Comparison of ENCODE assay signal across 1 cellular context in the genomic region with DNA sequence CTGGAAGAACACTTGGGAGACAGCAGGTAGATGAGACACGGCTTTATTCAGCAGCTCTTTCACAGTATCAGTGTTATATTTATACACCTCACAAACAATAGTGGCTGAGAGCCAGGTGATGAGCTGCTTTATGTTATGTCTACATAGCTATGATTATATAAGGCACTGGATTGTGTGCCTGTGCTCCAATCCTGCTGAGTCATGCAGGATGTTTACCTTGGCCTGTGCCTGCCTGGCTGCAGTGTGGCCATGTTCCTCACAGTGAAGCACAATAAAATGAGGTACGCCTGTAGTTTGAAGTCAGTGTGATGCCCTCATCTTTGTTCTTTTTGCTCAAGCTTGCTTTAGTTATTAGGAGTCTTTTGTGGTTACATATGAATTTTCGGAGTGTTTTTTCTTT.
TF ChIP-seq lines count a peak whose summit lies in the region.

No MANE protein-coding gene starts in this region.

TF ChIP-seq in HEK293, 187 proteins besides CTCF, POLR2A, EP300 and RAD21 (continued from another document):
- TF ChIP-seq, protein P1, sequence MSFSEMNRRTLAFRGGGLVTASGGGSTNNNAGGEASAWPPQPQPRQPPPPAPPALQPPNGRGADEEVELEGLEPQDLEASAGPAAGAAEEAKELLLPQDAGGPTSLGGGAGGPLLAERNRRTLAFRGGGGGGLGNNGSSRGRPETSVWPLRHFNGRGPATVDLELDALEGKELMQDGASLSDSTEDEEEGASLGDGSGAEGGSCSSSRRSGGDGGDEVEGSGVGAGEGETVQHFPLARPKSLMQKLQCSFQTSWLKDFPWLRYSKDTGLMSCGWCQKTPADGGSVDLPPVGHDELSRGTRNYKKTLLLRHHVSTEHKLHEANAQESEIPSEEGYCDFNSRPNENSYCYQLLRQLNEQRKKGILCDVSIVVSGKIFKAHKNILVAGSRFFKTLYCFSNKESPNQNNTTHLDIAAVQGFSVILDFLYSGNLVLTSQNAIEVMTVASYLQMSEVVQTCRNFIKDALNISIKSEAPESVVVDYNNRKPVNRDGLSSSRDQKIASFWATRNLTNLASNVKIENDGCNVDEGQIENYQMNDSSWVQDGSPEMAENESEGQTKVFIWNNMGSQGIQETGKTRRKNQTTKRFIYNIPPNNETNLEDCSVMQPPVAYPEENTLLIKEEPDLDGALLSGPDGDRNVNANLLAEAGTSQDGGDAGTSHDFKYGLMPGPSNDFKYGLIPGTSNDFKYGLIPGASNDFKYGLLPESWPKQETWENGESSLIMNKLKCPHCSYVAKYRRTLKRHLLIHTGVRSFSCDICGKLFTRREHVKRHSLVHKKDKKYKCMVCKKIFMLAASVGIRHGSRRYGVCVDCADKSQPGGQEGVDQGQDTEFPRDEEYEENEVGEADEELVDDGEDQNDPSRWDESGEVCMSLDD (tag by site-specific recombination; IDR thresholded peaks at IDR 0.05): no peak
